Comparison of ENCODE assay signal across 34 cellular contexts in genomic region chr2:37361994-37362698, GRCh38.
"Had no signal": no experiment of that assay in that cellular context is flagged by ENCODE, and none has a peak within 500 bp of the region (broad histone marks: within the 10 kb centered on the region; RNA-seq: fewer than 3 reads in every experiment).

No MANE protein-coding gene starts in this region.

- H3K4me1 ChIP-seq: thyroid gland, upper lobe of left lung had no signal

- H3K36me3 ChIP-seq: adrenal gland, heart left ventricle, thyroid gland, upper lobe of left lung, WERI-Rb-1 had no signal

- ATAC-seq: activated CD4-positive, CD25-positive, alpha-beta regulatory T cell treated with anti-CD3 and anti-CD28 coated beads, Interleukin-2, amount 50 U/mL, for 24 hours; effector memory CD8-positive, alpha-beta T cell; heart left ventricle; left lobe of liver; mucosa of descending colon; natural killer cell treated with Interleukin-12 subunit alpha and Interleukin-12 subunit beta and Interleukin-15 and Interleukin-18, amount 100 ng/mL, for 72 hours; sciatic nerve; stimulated activated memory B cell treated with anti-CD40 and anti-IgM and Interleukin-4, amounts not matched to agents 10 μg/mL and 1 μg/mL and 100 μg/mL, for 72 hours; stimulated activated naive CD8-positive, alpha-beta T cell treated with anti-CD3 and anti-CD28 coated beads, Interleukin-15, amount 100 ng/mL, for 72 hours; T-helper 17 cell had no signal

- H3K27me3 ChIP-seq: adrenal gland, heart left ventricle, thyroid gland, upper lobe of left lung had no signal

- H3K27ac ChIP-seq: adrenal gland, heart left ventricle, thyroid gland, upper lobe of left lung, WERI-Rb-1 had no signal

- H3K4me3 ChIP-seq: adrenal gland, heart left ventricle, lung, mucosa of descending colon, skin epidermis, thyroid gland, upper lobe of left lung had no signal

- H3K9me3 ChIP-seq: adrenal gland, heart left ventricle, mucosa of descending colon, thyroid gland, upper lobe of left lung had no signal

- DNase-seq: activated CD4-positive, alpha-beta T cell treated with anti-CD3 and anti-CD28 coated beads for 48 hours; activated CD4-positive, alpha-beta T cell treated with anti-CD3 and anti-CD28 coated beads, Interleukin-2, amount 50 U/mL, for 48 hours; activated CD8-positive, alpha-beta memory T cell treated with anti-CD3 and anti-CD28 coated beads for 24 hours; activated effector memory CD4-positive, alpha-beta T cell treated with anti-CD3 and anti-CD28 coated beads, Interleukin-2, amount 50 U/mL, for 16 hours; activated naive CD4-positive, alpha-beta T cell treated with anti-CD3 and anti-CD28 coated beads for 36 hours; activated naive CD8-positive, alpha-beta T cell treated with anti-CD3 and anti-CD28 coated beads for 36 hours; activated T-cell treated with anti-CD3 and anti-CD28 coated beads, Interleukin-2, amount 50 U/mL, for 1 hour; adrenal gland; aorta; caudate nucleus; cortex of kidney; effector memory CD8-positive, alpha-beta T cell; heart left ventricle; hypothalamus; immature natural killer cell; kidney glomerular epithelial cell; mucosa of descending colon; posterior cingulate gyrus; stimulated activated CD4-positive, alpha-beta T cell treated with anti-CD3 and anti-CD28 coated beads, Interleukin-12 subunit alpha, Interleukin-12 subunit beta, amount 100 ng/mL, for 4 hours; stimulated activated CD4-positive, alpha-beta T cell treated with anti-CD3 and anti-CD28 coated beads, Interleukin-4, amount 100 ng/mL, for 24 hours; stimulated activated naive CD8-positive, alpha-beta T cell treated with anti-CD3 and anti-CD28 coated beads, Interleukin-15, amount 100 ng/mL, for 72 hours; substantia nigra; T-helper 17 cell; T1000; thyroid gland; upper lobe of left lung; WERI-Rb-1 had no signal
